ENCODE assay signal across 8 cellular contexts in genomic region chr14:99982449-99983250, GRCh38.
A peak's percentile ranks its signal among the peaks of the same experiment; 100 is the strongest.
DNase-seq lines count a peak whose midpoint lies in the region; ATAC-seq and TF ChIP-seq lines count a peak whose summit lies in the region.

No MANE protein-coding gene starts in this region.

- ATAC-seq in heart left ventricle (peak; percentile 77 to 92 (median 89)), GM19395 (IDR thresholded peaks at IDR 0.05; ENCODE audit: unreplicated experiment) (no peak)

- H3K27ac ChIP-seq in GM23248: no peak overlapping the region
- no peak overlapping the region for H3K27ac ChIP-seq in heart left ventricle
- H3K27ac ChIP-seq in sigmoid colon: no peak overlapping the region

- H3K4me2 ChIP-seq in GM23248 (ENCODE audit: unreplicated experiment): no peak overlapping the region

- in situ Hi-C loops in GM23248 (cut with MboI): loop anchor here (5.0 to 10.0 kb wide), 2 partner anchors 112 to 210 kb away; no protein-coding TSS in a partner anchor

- H4K20me1 ChIP-seq in GM23248 (ENCODE audit: insufficient read depth): no peaks in the 10 kb centered on the region

- H3K36me3 Mint-ChIP-seq in activated naive CD8-positive, alpha-beta T cell treated with anti-CD3 and anti-CD28 coated beads for 36 hours: no peaks in the 10 kb centered on the region

- DNase-seq in DMS53 (lab: John Stamatoyannopoulos, UW): peak; percentile 73
- peak; percentile 77 for DNase-seq in GM23248
- DNase-seq in NAMALWA (ENCODE audit: low spot score): peak; percentile 77
- peak; percentile 39 for DNase-seq in SKM-1 treated with dmso at 0.1 percent for 144 hours (lab: John Stamatoyannopoulos, UW; ENCODE audit: unreplicated experiment)
- DNase-seq in activated naive CD8-positive, alpha-beta T cell treated with anti-CD3 and anti-CD28 coated beads for 36 hours: peak; percentile 44
- DNase-seq in heart left ventricle: peak in 3 of 5 donors; percentile 48 to 59 (median 57)
- no peak for DNase-seq in sigmoid colon

- H3K9ac ChIP-seq in GM23248: no peak overlapping the region

- peaks cover 18% of the 10 kb centered on the region for H3K4me1 Mint-ChIP-seq in activated naive CD8-positive, alpha-beta T cell treated with anti-CD3 and anti-CD28 coated beads for 36 hours

- no peaks in the 10 kb centered on the region for H3K9me3 ChIP-seq in GM23248 (ENCODE audit: low read depth)
- H3K9me3 ChIP-seq in heart left ventricle: peaks cover 0 to 6% (median 0%) of the 10 kb centered on the region in 12 donors
- no peaks in the 10 kb centered on the region for H3K9me3 ChIP-seq in sigmoid colon

- TF ChIP-seq EP300 in sigmoid colon (IDR thresholded peaks at IDR 0.05): no peak

- H3K4me3 ChIP-seq in GM23248: no peak overlapping the region
- H3K4me3 ChIP-seq in heart left ventricle: no peak overlapping the region
- H3K4me3 ChIP-seq in sigmoid colon: no peak overlapping the region

- TF ChIP-seq POLR2A in heart left ventricle (IDR thresholded peaks at IDR 0.05) (no peak), sigmoid colon (IDR thresholded peaks at IDR 0.05) (no peak)

- peaks cover 88% of the 10 kb centered on the region for H3K79me2 ChIP-seq in GM23248 (ENCODE audit: insufficient read depth)

- H2AFZ ChIP-seq in GM23248: 0 out of 2 replicates have a peak overlapping the region, but pooled peaks have one; percentile 52

- H3F3A ChIP-seq in GM23248 (ENCODE audit: insufficient read depth): peaks cover 16% of the 10 kb centered on the region

- no peaks in the 10 kb centered on the region for H3K27me3 Mint-ChIP-seq in activated naive CD8-positive, alpha-beta T cell treated with anti-CD3 and anti-CD28 coated beads for 36 hours

- TF ChIP-seq CTCF in heart left ventricle (IDR thresholded peaks at IDR 0.05): peak; percentile 78 to 94 (median 90)
- peak; percentile 86 to 94 (median 90) for TF ChIP-seq CTCF in sigmoid colon (IDR thresholded peaks at IDR 0.05)

- intact Hi-C loops in heart left ventricle (cut with DNase I) (loop anchor here (1.0 to 10.0 kb wide), 10 partner anchors 40 to 395 kb away; partner anchors contain the start of gene WDR25 (in 4 of the 10)), sigmoid colon (cut with DNase I) (loop anchor here (1.0 to 10.0 kb wide), 3 partner anchors 126 to 392 kb away; partner anchors contain the start of gene WDR25)

- WGBS in GM23248 (ENCODE audit: low coverage in 1 of 2, low lambda C conversion rate in 2 of 2, missing lambda C conversion rate in 2 of 2), 2 experiments: 36 to 40% methylated on average over 5 of the region's 5 CpGs
- WGBS in heart left ventricle, 4 donors: 27 to 34% (median 31%) methylated on average over 5 of the region's 5 CpGs
- WGBS in sigmoid colon, 2 donors: 7 to 29% methylated on average over 5 of the region's 5 CpGs

- peaks cover 2% of the 10 kb centered on the region for H3K9me3 Mint-ChIP-seq in activated naive CD8-positive, alpha-beta T cell treated with anti-CD3 and anti-CD28 coated beads for 36 hours

- H3K27ac Mint-ChIP-seq in activated naive CD8-positive, alpha-beta T cell treated with anti-CD3 and anti-CD28 coated beads for 36 hours: no peak overlapping the region

- no peaks in the 10 kb centered on the region for H3K27me3 ChIP-seq in GM23248 (replicated peaks; ENCODE audit: insufficient read depth)
- no peaks in the 10 kb centered on the region for H3K27me3 ChIP-seq in heart left ventricle
- no peaks in the 10 kb centered on the region for H3K27me3 ChIP-seq in sigmoid colon

- H3K9me2 ChIP-seq in GM23248 (ENCODE audit: insufficient read depth): no peaks in the 10 kb centered on the region

- no peaks in the 10 kb centered on the region for H3K36me3 ChIP-seq in GM23248 (ENCODE audit: low read depth)
- no peaks in the 10 kb centered on the region for H3K36me3 ChIP-seq in heart left ventricle
- H3K36me3 ChIP-seq in sigmoid colon: no peaks in the 10 kb centered on the region

- no peak overlapping the region for H3K4me3 Mint-ChIP-seq in activated naive CD8-positive, alpha-beta T cell treated with anti-CD3 and anti-CD28 coated beads for 36 hours

- H3K4me1 ChIP-seq in GM23248 (ENCODE audit: insufficient read depth) (peaks cover 19% of the 10 kb centered on the region), heart left ventricle (peaks cover 0 to 20% (median 2%) of the 10 kb centered on the region in 12 donors), sigmoid colon (peaks cover 0 to 4% (median 0%) of the 10 kb centered on the region in 4 donors)
